In the genomic region with DNA sequence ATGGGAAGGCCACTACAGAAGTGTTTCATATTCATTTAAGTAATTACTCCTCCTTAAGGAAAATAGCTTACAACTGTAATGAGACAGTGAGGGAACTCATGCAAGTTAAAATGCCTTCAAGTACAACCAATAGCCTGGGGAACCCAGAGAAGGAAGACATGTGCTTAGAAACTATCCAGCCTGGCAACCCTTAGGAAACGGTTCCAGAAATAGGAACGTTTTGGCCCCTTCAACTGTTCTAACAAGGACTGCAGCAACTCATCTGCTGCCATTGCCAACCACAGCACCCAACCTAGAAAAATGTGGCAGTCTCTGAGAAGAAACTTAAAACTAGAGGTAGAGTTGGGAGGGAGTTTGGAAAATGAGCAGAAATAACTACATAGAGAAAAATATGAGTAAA, we compare ENCODE assay signal across 18 cellular contexts.
"Had no signal": no experiment of that assay in that cellular context is flagged by ENCODE, and none has a peak within 500 bp of the region (broad histone marks: within the 10 kb centered on the region; RNA-seq: fewer than 3 reads in every experiment).

No MANE protein-coding gene starts in this region.

- H3K4me1 ChIP-seq: heart left ventricle, left lung, neural progenitor cell, thyroid gland, upper lobe of right lung had no signal

- H3K27me3 ChIP-seq: heart left ventricle, left lung, neural progenitor cell, thyroid gland, upper lobe of right lung had no signal

- H3K4me3 Mint-ChIP-seq: activated CD4-positive, alpha-beta memory T cell treated with anti-CD3 and anti-CD28 coated beads for 36 hours; activated naive CD8-positive, alpha-beta T cell treated with anti-CD3 and anti-CD28 coated beads for 36 hours; effector memory CD8-positive, alpha-beta T cell; neural progenitor cell had no signal

- H3K4me3 ChIP-seq: heart left ventricle, left lung, neural progenitor cell, thyroid gland, upper lobe of right lung had no signal

- H3K36me3 Mint-ChIP-seq: activated CD4-positive, alpha-beta memory T cell treated with anti-CD3 and anti-CD28 coated beads for 36 hours; activated naive CD8-positive, alpha-beta T cell treated with anti-CD3 and anti-CD28 coated beads for 36 hours; neural progenitor cell had no signal

- H3K36me3 ChIP-seq: heart left ventricle, left lung, neural progenitor cell, thyroid gland, upper lobe of right lung had no signal

- H3K9me3 ChIP-seq: heart left ventricle, left lung, thyroid gland, upper lobe of right lung had no signal

- H2AFZ ChIP-seq: neural progenitor cell had no signal

- H3K27ac Mint-ChIP-seq: activated CD4-positive, alpha-beta memory T cell treated with anti-CD3 and anti-CD28 coated beads for 36 hours; activated naive CD8-positive, alpha-beta T cell treated with anti-CD3 and anti-CD28 coated beads for 36 hours; effector memory CD8-positive, alpha-beta T cell; neural progenitor cell had no signal

- DNase-seq: activated CD4-positive, alpha-beta memory T cell treated with anti-CD3 and anti-CD28 coated beads for 36 hours; activated CD4-positive, alpha-beta T cell treated with anti-CD3 and anti-CD28 coated beads for 48 hours; activated naive CD4-positive, alpha-beta T cell treated with Interleukin-2 at 50 U/mL for 16 hours; activated naive CD8-positive, alpha-beta T cell treated with anti-CD3 and anti-CD28 coated beads for 36 hours; activated T-cell treated with anti-CD3 and anti-CD28 coated beads, Interleukin-2, amount 50 U/mL, for 48 hours; central memory CD4-positive, alpha-beta T cell; effector memory CD8-positive, alpha-beta T cell; heart left ventricle; kidney; left lung; mammary epithelial cell; right cardiac atrium; stimulated activated CD4-positive, alpha-beta T cell treated with anti-CD3 and anti-CD28 coated beads, Interleukin-12 subunit alpha, Interleukin-12 subunit beta, amount 100 ng/mL, for 4 hours; stimulated activated CD4-positive, alpha-beta T cell treated with anti-CD3 and anti-CD28 coated beads, Interleukin-4, amount 100 ng/mL, for 4 hours; stimulated activated naive CD8-positive, alpha-beta T cell treated with anti-CD3 and anti-CD28 coated beads, Interleukin-15, Interleukin-2, amounts not matched to agents 100 U/mL and 50 U/mL, for 24 hours; thyroid gland; upper lobe of right lung had no signal

- H3K4me2 ChIP-seq: neural progenitor cell had no signal

- H3K9me3 Mint-ChIP-seq: activated CD4-positive, alpha-beta memory T cell treated with anti-CD3 and anti-CD28 coated beads for 36 hours; activated naive CD8-positive, alpha-beta T cell treated with anti-CD3 and anti-CD28 coated beads for 36 hours; neural progenitor cell had no signal

- H3K27me3 Mint-ChIP-seq: activated naive CD8-positive, alpha-beta T cell treated with anti-CD3 and anti-CD28 coated beads for 36 hours; effector memory CD8-positive, alpha-beta T cell had no signal

- H3K9ac ChIP-seq: neural progenitor cell had no signal

- H3K4me1 Mint-ChIP-seq: activated naive CD8-positive, alpha-beta T cell treated with anti-CD3 and anti-CD28 coated beads for 36 hours; neural progenitor cell had no signal

- H3K27ac ChIP-seq: heart left ventricle, left lung, neural progenitor cell, thyroid gland, upper lobe of right lung had no signal
